ENCODE assay signal across 1 cellular context in the genomic region with DNA sequence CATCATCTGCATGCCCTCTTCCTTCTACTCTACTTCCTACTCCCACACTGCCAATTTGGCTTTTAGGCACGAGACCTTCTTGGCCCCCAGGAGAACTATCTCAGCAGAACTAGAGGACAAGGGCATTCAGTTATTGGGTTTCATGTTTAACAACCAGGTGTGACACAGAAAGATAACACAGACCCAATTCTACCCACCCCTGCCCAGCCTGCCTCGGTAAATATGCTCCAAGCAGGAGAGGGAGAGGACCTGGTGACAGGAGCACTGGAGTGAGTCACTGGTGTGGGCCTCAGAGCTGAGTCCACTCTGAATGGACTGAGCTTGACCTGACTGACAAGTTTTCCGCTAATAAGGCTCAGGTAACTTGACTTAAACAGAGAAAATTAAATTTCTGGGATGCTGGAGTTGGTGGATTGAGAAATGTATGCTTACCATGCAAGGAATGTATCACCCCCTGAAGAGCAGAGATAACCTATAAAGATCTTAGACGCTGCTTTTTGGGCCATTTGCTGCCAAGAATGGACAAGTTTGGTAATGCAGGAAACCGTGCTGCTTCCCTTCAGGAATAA.
A peak's percentile ranks its signal among the peaks of the same experiment; 100 is the strongest.
TF ChIP-seq lines count a peak whose summit lies in the region.

No MANE protein-coding gene starts in this region.

TF ChIP-seq in HepG2, 621 proteins besides CTCF, POLR2A, EP300 and RAD21 (continues in another document):
- TF ChIP-seq, protein P1, sequence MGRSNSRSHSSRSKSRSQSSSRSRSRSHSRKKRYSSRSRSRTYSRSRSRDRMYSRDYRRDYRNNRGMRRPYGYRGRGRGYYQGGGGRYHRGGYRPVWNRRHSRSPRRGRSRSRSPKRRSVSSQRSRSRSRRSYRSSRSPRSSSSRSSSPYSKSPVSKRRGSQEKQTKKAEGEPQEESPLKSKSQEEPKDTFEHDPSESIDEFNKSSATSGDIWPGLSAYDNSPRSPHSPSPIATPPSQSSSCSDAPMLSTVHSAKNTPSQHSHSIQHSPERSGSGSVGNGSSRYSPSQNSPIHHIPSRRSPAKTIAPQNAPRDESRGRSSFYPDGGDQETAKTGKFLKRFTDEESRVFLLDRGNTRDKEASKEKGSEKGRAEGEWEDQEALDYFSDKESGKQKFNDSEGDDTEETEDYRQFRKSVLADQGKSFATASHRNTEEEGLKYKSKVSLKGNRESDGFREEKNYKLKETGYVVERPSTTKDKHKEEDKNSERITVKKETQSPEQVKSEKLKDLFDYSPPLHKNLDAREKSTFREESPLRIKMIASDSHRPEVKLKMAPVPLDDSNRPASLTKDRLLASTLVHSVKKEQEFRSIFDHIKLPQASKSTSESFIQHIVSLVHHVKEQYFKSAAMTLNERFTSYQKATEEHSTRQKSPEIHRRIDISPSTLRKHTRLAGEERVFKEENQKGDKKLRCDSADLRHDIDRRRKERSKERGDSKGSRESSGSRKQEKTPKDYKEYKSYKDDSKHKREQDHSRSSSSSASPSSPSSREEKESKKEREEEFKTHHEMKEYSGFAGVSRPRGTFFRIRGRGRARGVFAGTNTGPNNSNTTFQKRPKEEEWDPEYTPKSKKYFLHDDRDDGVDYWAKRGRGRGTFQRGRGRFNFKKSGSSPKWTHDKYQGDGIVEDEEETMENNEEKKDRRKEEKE (IDR thresholded peaks at IDR 0.05) = no peak
- TF ChIP-seq RELA (CRISPR knock-in tag; IDR thresholded peaks at IDR 0.05) (no peak), FOXA1 (IDR thresholded peaks at IDR 0.05) (no peak), FOXA1 (CRISPR knock-in tag; IDR thresholded peaks at IDR 0.05) (peak; percentile 66), TEF (CRISPR knock-in tag; IDR thresholded peaks at IDR 0.05) (no peak), ZNF362 (CRISPR knock-in tag; IDR thresholded peaks at IDR 0.05; ENCODE audit: borderline replicate concordance) (no peak), ZNF24 (IDR thresholded peaks at IDR 0.05) (no peak), FOSL1 (CRISPR knock-in tag; IDR thresholded peaks at IDR 0.05; ENCODE audit: borderline replicate concordance) (0 out of 2 replicates have a peak, but pooled peaks have one; percentile 13), ZNF605 (CRISPR knock-in tag; IDR thresholded peaks at IDR 0.05) (no peak), ZSCAN9 (CRISPR knock-in tag; IDR thresholded peaks at IDR 0.05; ENCODE audit: borderline replicate concordance) (no peak), NR0B2 (CRISPR knock-in tag; IDR thresholded peaks at IDR 0.05) (no peak), ZNF33B (CRISPR knock-in tag; IDR thresholded peaks at IDR 0.05) (no peak), ZNF792 (CRISPR knock-in tag; IDR thresholded peaks at IDR 0.05) (no peak), ZNF138 (CRISPR knock-in tag; IDR thresholded peaks at IDR 0.05; ENCODE audit: low read depth) (no peak), CERS6 (CRISPR knock-in tag; IDR thresholded peaks at IDR 0.05) (no peak), YEATS4 (CRISPR knock-in tag; IDR thresholded peaks at IDR 0.05; ENCODE audit: borderline replicate concordance) (no peak), DMTF1 (CRISPR knock-in tag; IDR thresholded peaks at IDR 0.05) (no peak), IKZF1 (IDR thresholded peaks at IDR 0.05) (no peak), ETV5 (CRISPR knock-in tag; IDR thresholded peaks at IDR 0.05; ENCODE audit: borderline replicate concordance) (no peak), GRHL1 (CRISPR knock-in tag; conservative IDR thresholded peaks at IDR 0.05) (no peak), ASH2L (IDR thresholded peaks at IDR 0.05; ENCODE audit: insufficient read length, low read depth, low read length) (no peak), SETDB1 (CRISPR knock-in tag; IDR thresholded peaks at IDR 0.05; ENCODE audit: borderline replicate concordance) (no peak)
- TF ChIP-seq, protein P2, sequence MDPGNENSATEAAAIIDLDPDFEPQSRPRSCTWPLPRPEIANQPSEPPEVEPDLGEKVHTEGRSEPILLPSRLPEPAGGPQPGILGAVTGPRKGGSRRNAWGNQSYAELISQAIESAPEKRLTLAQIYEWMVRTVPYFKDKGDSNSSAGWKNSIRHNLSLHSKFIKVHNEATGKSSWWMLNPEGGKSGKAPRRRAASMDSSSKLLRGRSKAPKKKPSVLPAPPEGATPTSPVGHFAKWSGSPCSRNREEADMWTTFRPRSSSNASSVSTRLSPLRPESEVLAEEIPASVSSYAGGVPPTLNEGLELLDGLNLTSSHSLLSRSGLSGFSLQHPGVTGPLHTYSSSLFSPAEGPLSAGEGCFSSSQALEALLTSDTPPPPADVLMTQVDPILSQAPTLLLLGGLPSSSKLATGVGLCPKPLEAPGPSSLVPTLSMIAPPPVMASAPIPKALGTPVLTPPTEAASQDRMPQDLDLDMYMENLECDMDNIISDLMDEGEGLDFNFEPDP (CRISPR knock-in tag; conservative IDR thresholded peaks at IDR 0.05) = no peak
- TF ChIP-seq, protein P3, sequence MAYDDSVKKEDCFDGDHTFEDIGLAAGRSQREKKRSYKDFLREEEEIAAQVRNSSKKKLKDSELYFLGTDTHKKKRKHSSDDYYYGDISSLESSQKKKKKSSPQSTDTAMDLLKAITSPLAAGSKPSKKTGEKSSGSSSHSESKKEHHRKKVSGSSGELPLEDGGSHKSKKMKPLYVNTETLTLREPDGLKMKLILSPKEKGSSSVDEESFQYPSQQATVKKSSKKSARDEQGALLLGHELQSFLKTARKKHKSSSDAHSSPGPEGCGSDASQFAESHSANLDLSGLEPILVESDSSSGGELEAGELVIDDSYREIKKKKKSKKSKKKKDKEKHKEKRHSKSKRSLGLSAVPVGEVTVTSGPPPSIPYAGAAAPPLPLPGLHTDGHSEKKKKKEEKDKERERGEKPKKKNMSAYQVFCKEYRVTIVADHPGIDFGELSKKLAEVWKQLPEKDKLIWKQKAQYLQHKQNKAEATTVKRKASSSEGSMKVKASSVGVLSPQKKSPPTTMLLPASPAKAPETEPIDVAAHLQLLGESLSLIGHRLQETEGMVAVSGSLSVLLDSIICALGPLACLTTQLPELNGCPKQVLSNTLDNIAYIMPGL (CRISPR knock-in tag; IDR thresholded peaks at IDR 0.05; ENCODE audit: borderline replicate concordance in 1 of 2, low read depth in 1 of 2) = no peak
- TF ChIP-seq, protein P4, sequence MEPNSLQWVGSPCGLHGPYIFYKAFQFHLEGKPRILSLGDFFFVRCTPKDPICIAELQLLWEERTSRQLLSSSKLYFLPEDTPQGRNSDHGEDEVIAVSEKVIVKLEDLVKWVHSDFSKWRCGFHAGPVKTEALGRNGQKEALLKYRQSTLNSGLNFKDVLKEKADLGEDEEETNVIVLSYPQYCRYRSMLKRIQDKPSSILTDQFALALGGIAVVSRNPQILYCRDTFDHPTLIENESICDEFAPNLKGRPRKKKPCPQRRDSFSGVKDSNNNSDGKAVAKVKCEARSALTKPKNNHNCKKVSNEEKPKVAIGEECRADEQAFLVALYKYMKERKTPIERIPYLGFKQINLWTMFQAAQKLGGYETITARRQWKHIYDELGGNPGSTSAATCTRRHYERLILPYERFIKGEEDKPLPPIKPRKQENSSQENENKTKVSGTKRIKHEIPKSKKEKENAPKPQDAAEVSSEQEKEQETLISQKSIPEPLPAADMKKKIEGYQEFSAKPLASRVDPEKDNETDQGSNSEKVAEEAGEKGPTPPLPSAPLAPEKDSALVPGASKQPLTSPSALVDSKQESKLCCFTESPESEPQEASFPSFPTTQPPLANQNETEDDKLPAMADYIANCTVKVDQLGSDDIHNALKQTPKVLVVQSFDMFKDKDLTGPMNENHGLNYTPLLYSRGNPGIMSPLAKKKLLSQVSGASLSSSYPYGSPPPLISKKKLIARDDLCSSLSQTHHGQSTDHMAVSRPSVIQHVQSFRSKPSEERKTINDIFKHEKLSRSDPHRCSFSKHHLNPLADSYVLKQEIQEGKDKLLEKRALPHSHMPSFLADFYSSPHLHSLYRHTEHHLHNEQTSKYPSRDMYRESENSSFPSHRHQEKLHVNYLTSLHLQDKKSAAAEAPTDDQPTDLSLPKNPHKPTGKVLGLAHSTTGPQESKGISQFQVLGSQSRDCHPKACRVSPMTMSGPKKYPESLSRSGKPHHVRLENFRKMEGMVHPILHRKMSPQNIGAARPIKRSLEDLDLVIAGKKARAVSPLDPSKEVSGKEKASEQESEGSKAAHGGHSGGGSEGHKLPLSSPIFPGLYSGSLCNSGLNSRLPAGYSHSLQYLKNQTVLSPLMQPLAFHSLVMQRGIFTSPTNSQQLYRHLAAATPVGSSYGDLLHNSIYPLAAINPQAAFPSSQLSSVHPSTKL (CRISPR knock-in tag; IDR thresholded peaks at IDR 0.05) = peak; percentile 65
